Comparison of ENCODE assay signal across 14 cellular contexts in the genomic region with DNA sequence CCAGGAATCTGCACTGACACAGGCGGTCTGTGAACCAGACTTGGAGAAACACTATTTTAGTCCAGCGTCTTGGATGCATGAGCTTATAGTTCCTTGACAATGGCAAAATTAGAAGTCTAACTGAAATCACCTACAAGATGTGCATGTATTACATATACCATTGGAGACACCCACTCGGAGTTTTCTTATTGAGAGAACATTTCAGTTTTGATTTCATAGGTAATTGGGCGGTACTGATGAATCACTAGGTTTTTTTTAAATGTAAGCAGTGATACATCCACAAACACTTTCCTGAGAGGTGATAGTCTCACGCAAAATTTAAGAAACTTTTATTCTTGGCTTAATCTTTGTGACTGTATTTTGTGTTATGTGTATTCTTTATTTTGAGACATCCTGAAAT.
DNase-seq lines count a peak whose midpoint lies in the region; ATAC-seq and TF ChIP-seq lines count a peak whose summit lies in the region.
"Had no signal": no experiment of that assay in that cellular context is flagged by ENCODE, and none has a peak within 500 bp of the region (broad histone marks: within the 10 kb centered on the region; RNA-seq: fewer than 3 reads in every experiment).

No MANE protein-coding gene starts in this region.

- POLR2A ChIA-PET in activated CD8-positive, alpha-beta T cell treated with anti-CD3 and anti-CD28 coated beads for 36 hours (lab: Charles Lee), result no interaction called here

- peaks cover 69% of the 10 kb centered on the region for H3K4me1 Mint-ChIP-seq in activated naive CD4-positive, alpha-beta T cell treated with anti-CD3 and anti-CD28 coated beads for 36 hours (ENCODE audit: low read depth)
- H3K4me1 Mint-ChIP-seq in activated naive CD4-positive, alpha-beta T cell treated with anti-CD3 and anti-CD28 coated beads, Interleukin-2, amount 10 ng/mL, durations not matched to agents 7 days and 5 days, result peaks cover 58% of the 10 kb centered on the region
- H3K4me1 Mint-ChIP-seq in activated CD8-positive, alpha-beta T cell treated with anti-CD3 and anti-CD28 coated beads for 36 hours (ENCODE audit: low read depth), result peaks cover 69% of the 10 kb centered on the region
- H3K4me1 Mint-ChIP-seq in activated naive CD8-positive, alpha-beta T cell treated with anti-CD3 and anti-CD28 coated beads, Interleukin-2, amount 50 U/mL, for 24 hours, result peaks cover 84% of the 10 kb centered on the region
- H3K4me1 Mint-ChIP-seq in stimulated activated naive CD8-positive, alpha-beta T cell treated with anti-CD3 and anti-CD28 coated beads, Interleukin-15, Interleukin-2, amounts not matched to agents 100 ng/mL and 50 ng/mL, for 24 hours (ENCODE audit: low read depth), result peaks cover 80% of the 10 kb centered on the region

- peak overlapping the region; percentile 2 for H3K4me3 Mint-ChIP-seq in activated naive CD4-positive, alpha-beta T cell treated with anti-CD3 and anti-CD28 coated beads for 36 hours
- H3K4me3 Mint-ChIP-seq in activated naive CD4-positive, alpha-beta T cell treated with anti-CD3 and anti-CD28 coated beads, Interleukin-2, amount 10 ng/mL, durations not matched to agents 7 days and 5 days, result no peak overlapping the region
- peak overlapping the region; percentile 32 for H3K4me3 Mint-ChIP-seq in activated CD8-positive, alpha-beta T cell treated with anti-CD3 and anti-CD28 coated beads for 36 hours
- peak overlapping the region; percentile 37 for H3K4me3 Mint-ChIP-seq in activated naive CD8-positive, alpha-beta T cell treated with anti-CD3 and anti-CD28 coated beads, Interleukin-2, amount 50 U/mL, for 24 hours
- peak overlapping the region; percentile 47 for H3K4me3 Mint-ChIP-seq in stimulated activated naive CD8-positive, alpha-beta T cell treated with anti-CD3 and anti-CD28 coated beads, Interleukin-15, Interleukin-2, amounts not matched to agents 100 ng/mL and 50 ng/mL, for 24 hours

- peak overlapping the region; percentile 82 for H3K27ac Mint-ChIP-seq in activated naive CD4-positive, alpha-beta T cell treated with anti-CD3 and anti-CD28 coated beads for 36 hours
- H3K27ac Mint-ChIP-seq in activated naive CD4-positive, alpha-beta T cell treated with anti-CD3 and anti-CD28 coated beads, Interleukin-2, amount 10 ng/mL, durations not matched to agents 7 days and 5 days, result no peak overlapping the region
- peak overlapping the region; percentile 86 for H3K27ac Mint-ChIP-seq in activated CD8-positive, alpha-beta T cell treated with anti-CD3 and anti-CD28 coated beads for 36 hours
- peak overlapping the region; percentile 92 for H3K27ac Mint-ChIP-seq in activated naive CD8-positive, alpha-beta T cell treated with anti-CD3 and anti-CD28 coated beads, Interleukin-2, amount 50 U/mL, for 24 hours
- H3K27ac Mint-ChIP-seq in stimulated activated naive CD8-positive, alpha-beta T cell treated with anti-CD3 and anti-CD28 coated beads, Interleukin-15, Interleukin-2, amounts not matched to agents 100 ng/mL and 50 ng/mL, for 24 hours, result peak overlapping the region; percentile 90

- intact Hi-C loops in activated naive CD4-positive, alpha-beta T cell treated with anti-CD3 and anti-CD28 coated beads for 36 hours (cut with micrococcal nuclease), result loop anchor here (2.0 kb wide), 1 partner anchor 27 kb away; no protein-coding TSS in a partner anchor
- intact Hi-C loops in activated CD8-positive, alpha-beta T cell treated with anti-CD3 and anti-CD28 coated beads for 36 hours (cut with micrococcal nuclease), result no loop called here

- H3K27me3 Mint-ChIP-seq in activated naive CD4-positive, alpha-beta T cell treated with anti-CD3 and anti-CD28 coated beads for 36 hours (ENCODE audit: low read depth), result no peaks in the 10 kb centered on the region
- no peaks in the 10 kb centered on the region for H3K27me3 Mint-ChIP-seq in activated naive CD4-positive, alpha-beta T cell treated with anti-CD3 and anti-CD28 coated beads, Interleukin-2, amount 10 ng/mL, durations not matched to agents 7 days and 5 days
- H3K27me3 Mint-ChIP-seq in activated CD8-positive, alpha-beta T cell treated with anti-CD3 and anti-CD28 coated beads for 36 hours, result no peaks in the 10 kb centered on the region
- H3K27me3 Mint-ChIP-seq in activated naive CD8-positive, alpha-beta T cell treated with anti-CD3 and anti-CD28 coated beads, Interleukin-2, amount 50 U/mL, for 24 hours, result no peaks in the 10 kb centered on the region
- no peaks in the 10 kb centered on the region for H3K27me3 Mint-ChIP-seq in stimulated activated naive CD8-positive, alpha-beta T cell treated with anti-CD3 and anti-CD28 coated beads, Interleukin-15, Interleukin-2, amounts not matched to agents 100 ng/mL and 50 ng/mL, for 24 hours
- H3K27me3 Mint-ChIP-seq: CD4-positive, CD25-positive, alpha-beta regulatory T cell had no signal

- H3K36me3 Mint-ChIP-seq in activated naive CD4-positive, alpha-beta T cell treated with anti-CD3 and anti-CD28 coated beads for 36 hours (ENCODE audit: low read depth), result peaks cover 12% of the 10 kb centered on the region
- H3K36me3 Mint-ChIP-seq in activated naive CD4-positive, alpha-beta T cell treated with anti-CD3 and anti-CD28 coated beads, Interleukin-2, amount 10 ng/mL, durations not matched to agents 7 days and 5 days, result peaks cover 30% of the 10 kb centered on the region
- H3K36me3 Mint-ChIP-seq in activated CD8-positive, alpha-beta T cell treated with anti-CD3 and anti-CD28 coated beads for 36 hours (ENCODE audit: low read depth), result peaks cover 26% of the 10 kb centered on the region
- peaks cover 35% of the 10 kb centered on the region for H3K36me3 Mint-ChIP-seq in activated naive CD8-positive, alpha-beta T cell treated with anti-CD3 and anti-CD28 coated beads, Interleukin-2, amount 50 U/mL, for 24 hours (ENCODE audit: low read depth)
- peaks cover 33% of the 10 kb centered on the region for H3K36me3 Mint-ChIP-seq in stimulated activated naive CD8-positive, alpha-beta T cell treated with anti-CD3 and anti-CD28 coated beads, Interleukin-15, Interleukin-2, amounts not matched to agents 100 ng/mL and 50 ng/mL, for 24 hours (ENCODE audit: low read depth)
- H3K36me3 Mint-ChIP-seq: CD4-positive, CD25-positive, alpha-beta regulatory T cell had no signal

- CTCF ChIA-PET in activated naive CD4-positive, alpha-beta T cell treated with anti-CD3 and anti-CD28 coated beads for 36 hours (lab: Charles Lee), result no interaction called here
- CTCF ChIA-PET in activated naive CD4-positive, alpha-beta T cell treated with anti-CD3 and anti-CD28 coated beads, Interleukin-2, amount 10 ng/mL, durations not matched to agents 7 days and 5 days (lab: Charles Lee), result no interaction called here
- CTCF ChIA-PET in activated CD8-positive, alpha-beta T cell treated with anti-CD3 and anti-CD28 coated beads for 36 hours (lab: Charles Lee), result no interaction called here

- H3K9me3 Mint-ChIP-seq in activated naive CD4-positive, alpha-beta T cell treated with anti-CD3 and anti-CD28 coated beads for 36 hours, result no peaks in the 10 kb centered on the region
- H3K9me3 Mint-ChIP-seq in activated naive CD4-positive, alpha-beta T cell treated with anti-CD3 and anti-CD28 coated beads, Interleukin-2, amount 10 ng/mL, durations not matched to agents 7 days and 5 days, result no peaks in the 10 kb centered on the region
- H3K9me3 Mint-ChIP-seq in activated CD8-positive, alpha-beta T cell treated with anti-CD3 and anti-CD28 coated beads for 36 hours, result no peaks in the 10 kb centered on the region
- no peaks in the 10 kb centered on the region for H3K9me3 Mint-ChIP-seq in activated naive CD8-positive, alpha-beta T cell treated with anti-CD3 and anti-CD28 coated beads, Interleukin-2, amount 50 U/mL, for 24 hours
- no peaks in the 10 kb centered on the region for H3K9me3 Mint-ChIP-seq in stimulated activated naive CD8-positive, alpha-beta T cell treated with anti-CD3 and anti-CD28 coated beads, Interleukin-15, Interleukin-2, amounts not matched to agents 100 ng/mL and 50 ng/mL, for 24 hours
- H3K9me3 Mint-ChIP-seq: CD4-positive, CD25-positive, alpha-beta regulatory T cell had no signal

- no peak for TF ChIP-seq CTCF in activated CD8-positive, alpha-beta T cell treated with anti-CD3 and anti-CD28 coated beads for 36 hours (IDR thresholded peaks at IDR 0.05)

- peak; percentile 59 for ATAC-seq in activated CD8-positive, alpha-beta T cell treated with anti-CD3 and anti-CD28 coated beads for 36 hours
- peak; percentile 33 for ATAC-seq in activated naive CD8-positive, alpha-beta T cell treated with anti-CD3 and anti-CD28 coated beads, Interleukin-2, amount 50 U/mL, for 24 hours
- ATAC-seq in GM21390 (IDR thresholded peaks at IDR 0.05; ENCODE audit: unreplicated experiment), result no peak

- no peak for DNase-seq in activated naive CD4-positive, alpha-beta T cell treated with anti-CD3 and anti-CD28 coated beads for 36 hours
- no peak for DNase-seq in activated naive CD4-positive, alpha-beta T cell treated with anti-CD3 and anti-CD28 coated beads, Interleukin-2, amount 10 ng/mL, durations not matched to agents 7 days and 5 days
- no peak for DNase-seq in activated CD8-positive, alpha-beta T cell treated with anti-CD3 and anti-CD28 coated beads for 36 hours
- DNase-seq in activated naive CD8-positive, alpha-beta T cell treated with anti-CD3 and anti-CD28 coated beads, Interleukin-2, amount 50 U/mL, for 24 hours, result no peak
- no peak for DNase-seq in kidney tubule cell (ENCODE audit: low spot score)
- DNase-seq: ACHN, KBM-7, NCI-H2029, NCI-H2171 treated with DMSO at 0.1 percent for 48 hours, NCI-H446 treated with DMSO at 0.1 percent for 48 hours, NCI-H748 treated with DMSO at 0.1 percent for 48 hours had no signal
